In the genomic region with DNA sequence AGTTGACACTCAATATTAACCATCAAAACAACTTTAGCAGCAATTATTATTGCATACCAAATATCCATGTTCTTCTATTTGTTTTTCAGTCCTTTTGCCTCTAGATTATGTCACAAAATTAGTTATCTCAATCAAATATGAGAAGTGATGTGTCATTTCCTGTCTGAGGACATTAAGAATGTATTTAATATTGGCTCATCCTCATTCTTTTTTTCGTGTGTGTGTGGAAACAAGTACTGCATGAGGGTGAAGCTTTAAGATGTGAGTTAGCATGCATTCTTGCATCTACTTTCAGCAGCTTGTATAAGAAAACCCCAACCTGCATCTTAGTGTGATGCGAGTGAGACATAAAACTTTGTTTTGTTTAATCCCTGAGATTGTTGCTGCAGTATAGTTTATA, we compare ENCODE assay signal across 24 cellular contexts.
"Had no signal": no experiment of that assay in that cellular context is flagged by ENCODE, and none has a peak within 500 bp of the region (broad histone marks: within the 10 kb centered on the region; RNA-seq: fewer than 3 reads in every experiment).

No MANE protein-coding gene starts in this region.

- H3K4me3 Mint-ChIP-seq: activated B cell treated with CpG ODN at 0.5 μM for 24 hours; activated CD4-positive, alpha-beta T cell treated with anti-CD3 and anti-CD28 coated beads for 36 hours; activated naive CD8-positive, alpha-beta T cell; activated T-cell treated with anti-CD3 and anti-CD28 coated beads, Interleukin-2, amount 50 U/mL, for 4 hours; nephron progenitor cell; T-helper 1 cell treated with Interleukin-12 subunit alpha and Interleukin-12 subunit beta and Interleukin-4 antibody, amounts not matched to agents 30 μg/mL and 1 μg/mL, for 36 hours had no signal

- H3K27me3 Mint-ChIP-seq: activated B cell treated with CpG ODN at 0.5 μM for 24 hours; activated CD4-positive, alpha-beta T cell treated with anti-CD3 and anti-CD28 coated beads for 36 hours; activated naive CD8-positive, alpha-beta T cell had no signal

- H3K36me3 Mint-ChIP-seq: activated naive CD8-positive, alpha-beta T cell had no signal

- H3K27me3 ChIP-seq: adrenal gland, ascending aorta, gastrocnemius medialis, upper lobe of left lung had no signal

- H3K4me1 Mint-ChIP-seq: activated B cell treated with CpG ODN at 0.5 μM for 24 hours; activated CD4-positive, alpha-beta T cell treated with anti-CD3 and anti-CD28 coated beads for 36 hours; nephron progenitor cell had no signal

- H3K27ac ChIP-seq: adrenal gland, ascending aorta, gastrocnemius medialis, upper lobe of left lung had no signal

- H3K27ac Mint-ChIP-seq: activated B cell treated with CpG ODN at 0.5 μM for 24 hours; activated CD4-positive, alpha-beta T cell treated with anti-CD3 and anti-CD28 coated beads for 36 hours; activated naive CD8-positive, alpha-beta T cell; activated T-helper 2 cell treated with anti-CD3 and anti-CD28 coated beads, Interferon-gamma antibody, Interleukin-2, Interleukin-4, amounts not matched to agents 10 μg/mL and 5 μg/mL and 100 μg/mL, durations not matched to agents 14 hours and 24 hours and 36 hours; nephron progenitor cell; T-helper 1 cell treated with Interleukin-12 subunit alpha and Interleukin-12 subunit beta and Interleukin-4 antibody, amounts not matched to agents 30 μg/mL and 1 μg/mL, for 36 hours had no signal

- ATAC-seq: activated CD4-positive, alpha-beta T cell treated with anti-CD3 and anti-CD28 coated beads for 36 hours; activated T-cell treated with anti-CD3 and anti-CD28 coated beads, Interleukin-2, amount 50 U/mL, for 4 hours; gastrocnemius medialis; left colon; sciatic nerve had no signal

- DNase-seq: activated B cell treated with CpG ODN at 0.5 μM for 24 hours; activated CD4-positive, alpha-beta T cell treated with anti-CD3 and anti-CD28 coated beads for 36 hours; activated CD4-positive, alpha-beta T cell treated with anti-CD3 and anti-CD28 coated beads, Interleukin-2, amount 50 U/mL, for 4 hours; activated CD8-positive, alpha-beta memory T cell treated with anti-CD3 and anti-CD28 coated beads for 24 hours; activated CD8-positive, alpha-beta memory T cell treated with anti-CD3 and anti-CD28 coated beads, Interleukin-2, amount 50 U/mL, for 48 hours; activated naive CD4-positive, alpha-beta T cell; activated T-cell treated with anti-CD3 and anti-CD28 coated beads, Interleukin-2, amount 50 U/mL, for 4 hours; adrenal gland; cerebellar nuclear complex; cortex of kidney; gastrocnemius medialis; left colon; mesenchymal stem cell; nephron progenitor cell; nucleus accumbens; stimulated activated CD4-positive, alpha-beta T cell treated with anti-CD3 and anti-CD28 coated beads, Interleukin-2, amount 100 ng/mL, for 48 hours; stimulated activated naive CD4-positive, alpha-beta T cell treated with Interleukin-2 at 50 U/mL for 16 hours; T1000; upper lobe of left lung had no signal

- H3K4me1 ChIP-seq: adrenal gland, ascending aorta, gastrocnemius medialis, upper lobe of left lung had no signal
